12 cellular contexts compared by ENCODE assay signal in the genomic region with DNA sequence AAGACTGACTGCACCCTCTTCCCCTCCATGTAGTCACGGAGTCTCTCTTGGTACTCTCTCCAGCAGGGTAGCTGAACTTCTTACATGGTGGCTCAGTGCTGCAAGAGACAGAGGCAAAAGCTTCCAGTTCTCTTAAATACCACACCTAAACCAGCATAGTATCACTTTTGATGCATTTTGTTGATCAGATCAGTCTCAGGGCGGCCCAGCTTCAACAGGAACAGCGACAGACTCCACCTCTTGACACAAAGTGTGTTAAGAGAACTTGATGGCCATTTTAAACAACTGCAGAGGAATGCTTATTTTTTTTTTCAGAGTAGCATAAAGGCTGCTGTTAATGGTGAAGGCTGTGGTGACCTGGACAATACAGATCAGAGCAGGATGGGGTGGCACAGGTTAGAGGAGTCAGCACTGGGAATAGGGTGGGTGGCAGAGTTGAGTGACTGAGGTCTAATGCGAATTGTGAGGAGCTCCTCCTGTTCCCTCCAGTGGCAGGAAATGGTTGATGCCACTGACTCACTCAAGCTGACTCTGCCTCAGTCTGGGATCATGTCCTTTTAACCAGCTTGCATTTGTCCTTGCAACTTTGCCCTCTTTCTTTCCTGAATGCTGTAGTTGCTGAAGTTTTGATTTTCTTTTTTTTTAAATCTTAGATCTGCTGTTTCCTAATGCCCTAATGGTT. TPM values are rescaled to one million over a fixed set of nuclear protein-coding genes. Genes with fewer than 3 reads are reported as not detected.
A peak's percentile ranks its signal among the peaks of the same experiment; 100 is the strongest.
DNase-seq lines count a peak whose midpoint lies in the region; ATAC-seq, FAIRE-seq and TF ChIP-seq lines count a peak whose summit lies in the region.
"Had no signal": no experiment of that assay in that cellular context is flagged by ENCODE, and none has a peak within 500 bp of the region (broad histone marks: within the 10 kb centered on the region; RNA-seq: fewer than 3 reads in every experiment).

No MANE protein-coding gene starts in this region.

- peaks cover 0 to 21% (median 0%) of the 10 kb centered on the region in 6 donors for H3K36me3 ChIP-seq in spleen
- no peaks in the 10 kb centered on the region for H3K36me3 ChIP-seq in tibial artery
- H3K36me3 ChIP-seq: uterus had no signal

- no peak for ATAC-seq in GM21447 (IDR thresholded peaks at IDR 0.05; ENCODE audit: unreplicated experiment)

- H3K9me3 ChIP-seq in spleen (no peaks in the 10 kb centered on the region), tibial artery (no peaks in the 10 kb centered on the region)
- H3K9me3 ChIP-seq: uterus had no signal

- TF ChIP-seq POLR2A in spleen (IDR thresholded peaks at IDR 0.05), result no peak

- intact Hi-C loops in spleen (cut with DNase I; ENCODE audit: low total_unique reads) (no loop called here), tibial artery (cut with DNase I; ENCODE audit: low total_unique reads) (no loop called here)

- FAIRE-seq in RCC 7860 (lab: Jason Lieb, UNC), result no peak

- H3K27ac ChIP-seq in spleen (peak overlapping the region in 5 of 8 donors; percentile 7 to 54 (median 29)), tibial artery (no peak overlapping the region)
- H3K27ac ChIP-seq: uterus had no signal

- H3K4me3 ChIP-seq in spleen (no peak overlapping the region), tibial artery (no peak overlapping the region)
- H3K4me3 ChIP-seq: uterus had no signal

- H3K4me1 ChIP-seq in spleen (peaks cover 0 to 8% (median 1%) of the 10 kb centered on the region in 6 donors), tibial artery (no peaks in the 10 kb centered on the region)
- H3K4me1 ChIP-seq: uterus had no signal

- WGBS in spleen, 5 donors, result 69 to 77% (median 72%) methylated on average over 4 of the region's 4 CpGs

- DNase-seq in NCI-H82 (lab: John Stamatoyannopoulos, UW) (peak; percentile 3), NCI-H82 treated with DMSO at 0.1 percent for 48 hours (lab: John Stamatoyannopoulos, UW; ENCODE audit: unreplicated experiment) (no peak), RCC 7860 (ENCODE audit: low spot score) (peak; percentile 24), hepatic stellate cell (ENCODE audit: low spot score) (peak; percentile 16), spleen (no peak), DMS153 (lab: John Stamatoyannopoulos, UW) (no peak), tibial artery (no peak)
- DNase-seq: activated CD8-positive, alpha-beta memory T cell treated with anti-CD3 and anti-CD28 coated beads, Interleukin-2, amount 50 U/mL, for 4 hours; retina; uterus had no signal

- H3K27me3 ChIP-seq in spleen (replicated peaks in 1 of 7), result no peaks in the 10 kb centered on the region
- H3K27me3 ChIP-seq in tibial artery, result no peaks in the 10 kb centered on the region
- H3K27me3 ChIP-seq: uterus had no signal

- TF ChIP-seq CTCF in spleen (IDR thresholded peaks at IDR 0.05 in 8 of 11, conservative IDR thresholded peaks at IDR 0.05 in 3 of 11) (peak in 1 of 11 experiments; percentile 22), tibial artery (IDR thresholded peaks at IDR 0.05) (no peak)

RNA-seq across cellular contexts. Expression of a gene that starts 17.3 kb away (rescaled TPM):
- 100 to 1,000 TPM in 1 of 7 donors, 10 to 100 TPM in 6; 28.8 to 143 (median 67.5) TPM for total RNA-seq in spleen
- 1 to 10 TPM in 2 of 3 donors, under 1 TPM in 1; 0.26 to 1.8 (median 1.0) TPM for polyA plus RNA-seq in spleen

RNA-seq across cellular contexts. Expression of a gene that starts 39.4 kb away (rescaled TPM):
- total RNA-seq in spleen, result not detected
- not detected for polyA plus RNA-seq in spleen
- total RNA-seq: lower leg skin, uterus had no signal

Comparison
In these comparisons a context has a peak if more than half of its experiments do, and no peak if none do; other contexts are left out.
1. DNase-seq: peak in NCI-H82 (single experiment), RCC 7860 (single experiment) and hepatic stellate cell (single experiment); none in NCI-H82 treated with DMSO at 0.1 percent for 48 hours (single experiment), spleen (single experiment), DMS153 (single experiment) and tibial artery (0 of 2).
2. H3K27ac ChIP-seq: peak in spleen (5 of 8); none in tibial artery (0 of 2).